25 cellular contexts compared by ENCODE assay signal in genomic region chrX:93420635-93421034, GRCh38.
DNase-seq lines count a peak whose midpoint lies in the region; ATAC-seq and TF ChIP-seq lines count a peak whose summit lies in the region.
"Had no signal": no experiment of that assay in that cellular context is flagged by ENCODE, and none has a peak within 500 bp of the region (broad histone marks: within the 10 kb centered on the region; RNA-seq: fewer than 3 reads in every experiment).

No MANE protein-coding gene starts in this region.

- DNase-seq in NCI-H2107 treated with DMSO at 0.1 percent for 48 hours (lab: John Stamatoyannopoulos, UW; ENCODE audit: unreplicated experiment) = peak; percentile 7
- DNase-seq in NCI-H2107 (lab: John Stamatoyannopoulos, UW) = no peak
- peak; percentile 71 for DNase-seq in NCI-H69 (lab: John Stamatoyannopoulos, UW)
- peak; percentile 15 for DNase-seq in fibroblast of pulmonary artery (ENCODE audit: low read depth)
- no peak for DNase-seq in activated naive CD4-positive, alpha-beta T cell treated with Interleukin-2 at 50 U/mL for 16 hours
- DNase-seq: AML-193; CD4-positive, alpha-beta T cell; GDM1; Karpas-422; NCI-H1436; NCI-H187; NCI-H2171 treated with DMSO at 0.1 percent for 48 hours; NCI-H345; NCI-H524; NCI-H774; NK-92 treated with Interleukin-12 subunit alpha and Interleukin-12 subunit beta, amount 100 ng/mL, for 24 hours; PC-9; SJCRH30; T-helper 2 cell had no signal

- H3K4me1 ChIP-seq in parathyroid adenoma = no peaks in the 10 kb centered on the region
- H3K4me1 ChIP-seq: A549; BLaER1 treated with 17β-estradiol and CSF1 and Interleukin-3, amounts not matched to agents 10 nM and 100 nM; SJCRH30 had no signal

- TF ChIP-seq CTCF in fibroblast of pulmonary artery (IDR thresholded peaks at IDR 0.05; ENCODE audit: low read length, missing control alignments) (no peak), parathyroid adenoma (IDR thresholded peaks at IDR 0.05) (no peak)

- H3K9ac ChIP-seq in parathyroid adenoma = no peak overlapping the region
- H3K9ac ChIP-seq: BLaER1 treated with 17β-estradiol and CSF1 and Interleukin-3, amounts not matched to agents 10 nM and 100 nM had no signal

- ATAC-seq in GM18858 (IDR thresholded peaks at IDR 0.05; ENCODE audit: unreplicated experiment) = no peak
- ATAC-seq: A549, GM12878, Right ventricle myocardium inferior had no signal

- peak overlapping the region; percentile 62 for H2AFZ ChIP-seq in parathyroid adenoma
- H2AFZ ChIP-seq: PC-9 had no signal

- H3K4me3 ChIP-seq in fibroblast of pulmonary artery (replicated peaks; ENCODE audit: low read depth, low read length) (no peak overlapping the region), parathyroid adenoma (ENCODE audit: low read depth, low read length) (no peak overlapping the region)
- H3K4me3 ChIP-seq: A549; BLaER1 treated with 17β-estradiol and CSF1 and Interleukin-3, amounts not matched to agents 10 nM and 100 nM; GM12878; PC-9; SJCRH30 had no signal

- H3K4me2 ChIP-seq in parathyroid adenoma (ENCODE audit: low read length) = no peak overlapping the region
- H3K4me2 ChIP-seq: A549; BLaER1 treated with 17β-estradiol and CSF1 and Interleukin-3, amounts not matched to agents 10 nM and 100 nM; PC-9 had no signal

- no peaks in the 10 kb centered on the region for H3K79me2 ChIP-seq in parathyroid adenoma

- no peaks in the 10 kb centered on the region for H3K9me3 ChIP-seq in parathyroid adenoma (ENCODE audit: control insufficient read depth, low read length)
- H3K9me3 ChIP-seq: A549; BLaER1 treated with 17β-estradiol and CSF1 and Interleukin-3, amounts not matched to agents 10 nM and 100 nM; SJCRH30 had no signal

- H3K27me3 ChIP-seq in parathyroid adenoma (ENCODE audit: control insufficient read depth, insufficient read depth, low read length) = no peaks in the 10 kb centered on the region
- H3K27me3 ChIP-seq: SJCRH30 had no signal

- no peaks in the 10 kb centered on the region for H3K36me3 ChIP-seq in parathyroid adenoma (ENCODE audit: control insufficient read depth, insufficient read depth, low read length)
- H3K36me3 ChIP-seq: BLaER1 treated with 17β-estradiol and CSF1 and Interleukin-3, amounts not matched to agents 10 nM and 100 nM; SJCRH30 had no signal

- H3K27ac ChIP-seq in parathyroid adenoma = no peak overlapping the region
- H3K27ac ChIP-seq: A549; BLaER1 treated with 17β-estradiol and CSF1 and Interleukin-3, amounts not matched to agents 10 nM and 100 nM; PC-9; SJCRH30 had no signal

Comparison
In these comparisons a context has a peak if more than half of its experiments do, and no peak if none do; other contexts are left out.
1. DNase-seq: peak in NCI-H2107 treated with DMSO at 0.1 percent for 48 hours (single experiment), NCI-H69 (single experiment) and fibroblast of pulmonary artery (single experiment); none in NCI-H2107 (single experiment) and activated naive CD4-positive, alpha-beta T cell treated with Interleukin-2 at 50 U/mL for 16 hours (single experiment).